1 cellular context compared by ENCODE assay signal in the genomic region with DNA sequence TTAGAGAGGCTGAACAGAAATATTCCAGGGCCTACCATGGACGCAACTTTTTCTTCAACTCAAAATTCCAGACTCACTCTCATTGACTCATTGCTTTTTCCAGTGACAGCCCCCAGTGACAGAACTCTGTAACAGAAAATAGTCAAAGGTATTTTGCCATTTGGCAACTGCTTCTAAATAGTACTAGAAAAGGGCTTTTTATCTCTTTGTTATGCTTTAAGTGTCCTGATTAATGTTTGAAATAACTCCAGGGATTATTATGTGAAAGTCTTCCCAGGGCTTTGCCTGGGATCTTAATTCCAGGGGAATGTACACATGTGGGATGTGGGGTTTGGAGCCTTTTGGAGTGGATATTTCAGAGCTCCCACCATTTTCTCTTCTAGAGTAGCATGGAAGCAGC.
TF ChIP-seq lines count a peak whose summit lies in the region.

No MANE protein-coding gene starts in this region.

TF ChIP-seq in IMR-90, 13 proteins besides CTCF, POLR2A, EP300 and RAD21 (continued from another document):
- TF ChIP-seq, protein P1, sequence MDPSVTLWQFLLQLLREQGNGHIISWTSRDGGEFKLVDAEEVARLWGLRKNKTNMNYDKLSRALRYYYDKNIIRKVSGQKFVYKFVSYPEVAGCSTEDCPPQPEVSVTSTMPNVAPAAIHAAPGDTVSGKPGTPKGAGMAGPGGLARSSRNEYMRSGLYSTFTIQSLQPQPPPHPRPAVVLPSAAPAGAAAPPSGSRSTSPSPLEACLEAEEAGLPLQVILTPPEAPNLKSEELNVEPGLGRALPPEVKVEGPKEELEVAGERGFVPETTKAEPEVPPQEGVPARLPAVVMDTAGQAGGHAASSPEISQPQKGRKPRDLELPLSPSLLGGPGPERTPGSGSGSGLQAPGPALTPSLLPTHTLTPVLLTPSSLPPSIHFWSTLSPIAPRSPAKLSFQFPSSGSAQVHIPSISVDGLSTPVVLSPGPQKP (IDR thresholded peaks at IDR 0.05; ENCODE audit: borderline replicate concordance, low read depth, low read length) = no peak
